Comparison of ENCODE assay signal across 11 cellular contexts in genomic region chr17:42365136-42365535, GRCh38. TPM values are rescaled to one million over a fixed set of nuclear protein-coding genes. Genes with fewer than 3 reads are reported as not detected.
A peak's percentile ranks its signal among the peaks of the same experiment; 100 is the strongest.
DNase-seq lines count a peak whose midpoint lies in the region; ATAC-seq and TF ChIP-seq lines count a peak whose summit lies in the region.
"Had no signal": no experiment of that assay in that cellular context is flagged by ENCODE, and none has a peak within 500 bp of the region (broad histone marks: within the 10 kb centered on the region; RNA-seq: fewer than 3 reads in every experiment).

No MANE protein-coding gene starts in this region.

- ATAC-seq in natural killer cell treated with Interleukin-12 subunit alpha and Interleukin-12 subunit beta and Interleukin-15 and Interleukin-18, amount 100 ng/mL, for 72 hours, result peak in 1 of 2 donors; percentile 59

- H3K4me3 ChIP-seq in AG10803 (ENCODE audit: low read length) (no peak overlapping the region), astrocyte of the cerebellum (ENCODE audit: low read depth, low read length) (no peak overlapping the region), testis (no peak overlapping the region)
- H3K4me3 ChIP-seq: cardiac muscle cell had no signal

- peak overlapping the region; percentile 11 for H3K27ac ChIP-seq in KOPT-K1 (ENCODE audit: low read depth, low read length, poor library complexity, severe bottlenecking)
- no peak overlapping the region for H3K27ac ChIP-seq in testis
- H3K27ac ChIP-seq: cardiac muscle cell had no signal

- WGBS in testis, 2 donors, result 77 to 80% methylated on average over 9 of the region's 9 CpGs

- H3K9me3 ChIP-seq in KOPT-K1 (ENCODE audit: insufficient read depth, low read length, poor library complexity, severe bottlenecking) (no peaks in the 10 kb centered on the region), testis (no peaks in the 10 kb centered on the region)

- no peaks in the 10 kb centered on the region for H3K9me3 Mint-ChIP-seq in natural killer cell treated with Interleukin-12 subunit alpha and Interleukin-12 subunit beta and Interleukin-15 and Interleukin-18, amount 100 ng/mL, for 72 hours
- H3K9me3 Mint-ChIP-seq: neural crest cell had no signal

- H3K4me1 Mint-ChIP-seq in natural killer cell treated with Interleukin-12 subunit alpha and Interleukin-12 subunit beta and Interleukin-15 and Interleukin-18, amount 100 ng/mL, for 72 hours (ENCODE audit: low read depth in 2 of 2), result peaks cover 60 to 74% of the 10 kb centered on the region in 2 donors

- intact Hi-C loops in testis (cut with DNase I; ENCODE audit: low total_unique reads), result no loop called here

- H3K36me3 ChIP-seq in KOPT-K1 (ENCODE audit: insufficient read depth, low read length), result no peaks in the 10 kb centered on the region
- H3K36me3 ChIP-seq in testis (ENCODE audit: low read depth, missing control alignments), result no peaks in the 10 kb centered on the region
- H3K36me3 ChIP-seq: cardiac muscle cell had no signal

- peak overlapping the region in 1 of 2 donors; percentile 25 for H3K27ac Mint-ChIP-seq in natural killer cell treated with Interleukin-12 subunit alpha and Interleukin-12 subunit beta and Interleukin-15 and Interleukin-18, amount 100 ng/mL, for 72 hours

- peaks cover 8% of the 10 kb centered on the region for H3K36me3 Mint-ChIP-seq in natural killer cell treated with Interleukin-12 subunit alpha and Interleukin-12 subunit beta and Interleukin-15 and Interleukin-18, amount 100 ng/mL, for 72 hours

- H3K4me3 Mint-ChIP-seq in natural killer cell treated with Interleukin-12 subunit alpha and Interleukin-12 subunit beta and Interleukin-15 and Interleukin-18, amount 100 ng/mL, for 72 hours, result peak overlapping the region; percentile 39
- H3K4me3 Mint-ChIP-seq: neural crest cell had no signal

- no peaks in the 10 kb centered on the region for H3K27me3 ChIP-seq in testis
- H3K27me3 ChIP-seq: cardiac muscle cell had no signal

- TF ChIP-seq CTCF in AG10803 (conservative IDR thresholded peaks at IDR 0.05; ENCODE audit: low read length) (no peak), astrocyte of the cerebellum (IDR thresholded peaks at IDR 0.05; ENCODE audit: low read depth, low read length, missing control alignments) (no peak), testis (IDR thresholded peaks at IDR 0.05) (no peak)

- TF ChIP-seq POLR2A in testis (IDR thresholded peaks at IDR 0.05), result no peak

- no peaks in the 10 kb centered on the region for H3K27me3 Mint-ChIP-seq in natural killer cell treated with Interleukin-12 subunit alpha and Interleukin-12 subunit beta and Interleukin-15 and Interleukin-18, amount 100 ng/mL, for 72 hours

- DNase-seq in AG10803 (ENCODE audit: low read depth), result peak; percentile 58
- peak; percentile 65 for DNase-seq in astrocyte of the cerebellum (ENCODE audit: low read depth)
- DNase-seq in natural killer cell treated with Interleukin-12 subunit alpha and Interleukin-12 subunit beta and Interleukin-15 and Interleukin-18, amount 100 ng/mL, for 72 hours (ENCODE audit: low spot score), result no peak
- no peak for DNase-seq in effector CD4-positive, alpha-beta T cell
- no peak for DNase-seq in anterior cingulate cortex (lab: John Stamatoyannopoulos, UW)
- no peak for DNase-seq in testis
- DNase-seq in NOMO-1 (lab: John Stamatoyannopoulos, UW; ENCODE audit: unreplicated experiment in 2 of 2), result no peak
- DNase-seq: SW 1271 had no signal

- peaks cover 24% of the 10 kb centered on the region for H3K4me1 ChIP-seq in testis

- in situ Hi-C loops in astrocyte of the cerebellum (cut with HindIII; ENCODE audit: low sequenced_read_pairs), result no loop called here

RNA-seq across cellular contexts. Expression of gene STAT3, which starts 23.1 kb away (rescaled TPM):
- 100 to 1,000 TPM; 171 to 344 TPM for total RNA-seq in natural killer cell treated with Interleukin-12 subunit alpha and Interleukin-12 subunit beta and Interleukin-15 and Interleukin-18, amount 100 ng/mL, for 72 hours
- total RNA-seq in testis, result 100 to 1,000 TPM; 107 to 117 TPM
- polyA plus RNA-seq in testis (ENCODE audit: insufficient read depth, low read depth, low replicate concordance), result 69.5 TPM

RNA-seq across cellular contexts. Expression of gene CAVIN1, which starts 57.9 kb away (rescaled TPM):
- under 1 TPM in 1 of 2 donors, not detected in 1; 0.17 TPM for total RNA-seq in natural killer cell treated with Interleukin-12 subunit alpha and Interleukin-12 subunit beta and Interleukin-15 and Interleukin-18, amount 100 ng/mL, for 72 hours
- 10 to 100 TPM; 49.4 to 68.4 TPM for total RNA-seq in testis
- polyA plus RNA-seq in testis (ENCODE audit: insufficient read depth, low read depth, low replicate concordance), result 106 TPM

Comparison
In these comparisons a context has a peak if more than half of its experiments do, and no peak if none do; other contexts are left out.
1. DNase-seq: peak in AG10803 (single experiment) and astrocyte of the cerebellum (single experiment); none in natural killer cell treated with Interleukin-12 subunit alpha and Interleukin-12 subunit beta and Interleukin-15 and Interleukin-18, amount 100 ng/mL, for 72 hours (single experiment), effector CD4-positive, alpha-beta T cell (single experiment), anterior cingulate cortex (0 of 58), testis (single experiment) and NOMO-1 (0 of 2).
2. RNA of gene CAVIN1, which starts 57.9 kb away (total RNA-seq): 49.4 to 68.4 TPM in testis; 0.17 TPM in natural killer cell treated with Interleukin-12 subunit alpha and Interleukin-12 subunit beta and Interleukin-15 and Interleukin-18, amount 100 ng/mL, for 72 hours; every median in the first group is over 10 times any median in the second.